In genomic region chr15:67009576-67010569, GRCh38 we compare ENCODE assay signal across 15 cellular contexts.
"Had no signal": no experiment of that assay in that cellular context is flagged by ENCODE, and none has a peak within 500 bp of the region (broad histone marks: within the 10 kb centered on the region; RNA-seq: fewer than 3 reads in every experiment).

No MANE protein-coding gene starts in this region.

- H3K4me3 Mint-ChIP-seq: activated B cell treated with CpG ODN at 0.5 μM for 24 hours; activated CD4-positive, alpha-beta T cell treated with anti-CD3 and anti-CD28 coated beads, Interleukin-2, amount 10 ng/mL, durations not matched to agents 24 days and 14 days; activated naive CD4-positive, alpha-beta T cell treated with anti-CD3 and anti-CD28 coated beads, Interleukin-2, amount 50 U/mL, for 24 hours; activated T-cell treated with anti-CD3 and anti-CD28 coated beads, Interleukin-2, amount 50 U/mL, for 24 hours; nephron; T-helper 17 cell had no signal

- DNase-seq: activated B cell treated with CpG ODN at 0.5 μM for 24 hours; activated CD4-positive, alpha-beta T cell treated with anti-CD3 and anti-CD28 coated beads, Interleukin-2, amount 10 ng/mL, durations not matched to agents 24 days and 14 days; activated effector memory CD4-positive, alpha-beta T cell treated with anti-CD3 and anti-CD28 coated beads, Interleukin-2, amount 50 U/mL, for 16 hours; activated T-cell treated with anti-CD3 and anti-CD28 coated beads, Interleukin-2, amount 50 U/mL, for 24 hours; amniotic stem cell; caudate nucleus; hippocampal formation; left ventricle myocardium superior; nucleus accumbens; T-helper 17 cell had no signal

- H3K9me3 Mint-ChIP-seq: activated B cell treated with CpG ODN at 0.5 μM for 24 hours; activated CD4-positive, alpha-beta T cell treated with anti-CD3 and anti-CD28 coated beads, Interleukin-2, amount 10 ng/mL, durations not matched to agents 24 days and 14 days; activated naive CD4-positive, alpha-beta T cell treated with anti-CD3 and anti-CD28 coated beads, Interleukin-2, amount 50 U/mL, for 24 hours; activated T-cell treated with anti-CD3 and anti-CD28 coated beads, Interleukin-2, amount 50 U/mL, for 24 hours; nephron had no signal

- H3K36me3 Mint-ChIP-seq: activated naive CD4-positive, alpha-beta T cell treated with anti-CD3 and anti-CD28 coated beads, Interleukin-2, amount 50 U/mL, for 24 hours had no signal

- H3K27ac ChIP-seq: esophagus muscularis mucosa, right atrium auricular region, thoracic aorta had no signal

- H3K4me3 ChIP-seq: esophagus muscularis mucosa, right atrium auricular region, thoracic aorta had no signal

- H3K9me3 ChIP-seq: esophagus muscularis mucosa, right atrium auricular region, thoracic aorta had no signal

- H3K27ac Mint-ChIP-seq: activated B cell treated with CpG ODN at 0.5 μM for 24 hours; activated CD4-positive, alpha-beta T cell treated with anti-CD3 and anti-CD28 coated beads, Interleukin-2, amount 10 ng/mL, durations not matched to agents 24 days and 14 days; activated naive CD4-positive, alpha-beta T cell treated with anti-CD3 and anti-CD28 coated beads, Interleukin-2, amount 50 U/mL, for 24 hours; activated T-cell treated with anti-CD3 and anti-CD28 coated beads, Interleukin-2, amount 50 U/mL, for 24 hours; T-helper 17 cell had no signal

- H3K27me3 ChIP-seq: esophagus muscularis mucosa, right atrium auricular region had no signal

- H3K27me3 Mint-ChIP-seq: activated naive CD4-positive, alpha-beta T cell treated with anti-CD3 and anti-CD28 coated beads, Interleukin-2, amount 50 U/mL, for 24 hours; activated T-cell treated with anti-CD3 and anti-CD28 coated beads, Interleukin-2, amount 50 U/mL, for 24 hours; T-helper 17 cell had no signal

- ATAC-seq: left ventricle myocardium superior, T-helper 17 cell had no signal

- H3K4me1 Mint-ChIP-seq: activated B cell treated with CpG ODN at 0.5 μM for 24 hours; activated naive CD4-positive, alpha-beta T cell treated with anti-CD3 and anti-CD28 coated beads, Interleukin-2, amount 50 U/mL, for 24 hours had no signal

- H3K36me3 ChIP-seq: esophagus muscularis mucosa, right atrium auricular region, thoracic aorta had no signal
